In genomic region chr1:171329251-171329650, GRCh38 we compare ENCODE assay signal across 9 cellular contexts.
"Had no signal": no experiment of that assay in that cellular context is flagged by ENCODE, and none has a peak within 500 bp of the region (broad histone marks: within the 10 kb centered on the region; RNA-seq: fewer than 3 reads in every experiment).

No MANE protein-coding gene starts in this region.

- H3K4me3 Mint-ChIP-seq: HFFc6 had no signal

- H3K4me1 ChIP-seq: HAP-1 had no signal

- H3K9me3 Mint-ChIP-seq: HFFc6 had no signal

- ATAC-seq: HCT116, K562 had no signal

- H3K27ac ChIP-seq: GM23248, HL-60 had no signal

- DNase-seq: GM23248, GOT3, H7, HFFc6, IMR-90 had no signal

- H3K9ac ChIP-seq: GM23248 had no signal

- H2AFZ ChIP-seq: GM23248 had no signal

- H3K4me3 ChIP-seq: GM23248, HAP-1, K562 had no signal

- H3K36me3 ChIP-seq: HAP-1 had no signal

- H3K27ac Mint-ChIP-seq: HFFc6 had no signal

- H3K9me3 ChIP-seq: HAP-1 had no signal

- FAIRE-seq: K562 had no signal
